10 cellular contexts compared by ENCODE assay signal in genomic region chr12:19432309-19433170, GRCh38. TPM values are rescaled to one million over a fixed set of nuclear protein-coding genes. Genes with fewer than 3 reads are reported as not detected.
A peak's percentile ranks its signal among the peaks of the same experiment; 100 is the strongest.
DNase-seq lines count a peak whose midpoint lies in the region; ATAC-seq lines count a peak whose summit lies in the region.
"Had no signal": no experiment of that assay in that cellular context is flagged by ENCODE, and none has a peak within 500 bp of the region (broad histone marks: within the 10 kb centered on the region; RNA-seq: fewer than 3 reads in every experiment).

No MANE protein-coding gene starts in this region.

- H3K36me3 Mint-ChIP-seq in stimulated activated naive CD8-positive, alpha-beta T cell treated with anti-CD3 and anti-CD28 coated beads, Interleukin-15, Interleukin-2, amounts not matched to agents 100 ng/mL and 50 ng/mL, for 24 hours (ENCODE audit: low read depth), result no peaks in the 10 kb centered on the region

- ATAC-seq in stimulated activated naive CD8-positive, alpha-beta T cell treated with anti-CD3 and anti-CD28 coated beads, Interleukin-15, Interleukin-2, amounts not matched to agents 100 U/mL and 50 U/mL, for 24 hours, result no peak
- no peak for ATAC-seq in HG02970 (IDR thresholded peaks at IDR 0.05; ENCODE audit: low FRiP score, unreplicated experiment)
- ATAC-seq: heart left ventricle had no signal

- no peaks in the 10 kb centered on the region for H3K9me3 ChIP-seq in iPS-18a (ENCODE audit: control insufficient read depth, low read depth, low read length)
- H3K9me3 ChIP-seq: heart left ventricle had no signal

- H3K9ac ChIP-seq in iPS-18a (ENCODE audit: low read length), result no peak overlapping the region

- H3K4me1 ChIP-seq in iPS-18a (ENCODE audit: control insufficient read depth, low read depth, low read length), result peaks cover 14% of the 10 kb centered on the region
- H3K4me1 ChIP-seq: heart left ventricle had no signal

- no peak overlapping the region for H3K4me3 ChIP-seq in iPS-18a (ENCODE audit: low read length)
- H3K4me3 ChIP-seq: heart left ventricle had no signal

- DNase-seq in stimulated activated naive CD8-positive, alpha-beta T cell treated with anti-CD3 and anti-CD28 coated beads, Interleukin-15, Interleukin-2, amounts not matched to agents 100 U/mL and 50 U/mL, for 24 hours, result no peak
- peak; percentile 52 to 54 for DNase-seq in activated T-cell treated with anti-CD3 and anti-CD28 coated beads, Interleukin-2, amount 50 U/mL, for 48 hours
- no peak for DNase-seq in SIG-M5 (lab: John Stamatoyannopoulos, UW)
- no peak for DNase-seq in RPMI8226
- DNase-seq in dermis blood vessel endothelial cell, result no peak
- DNase-seq: heart left ventricle had no signal

- peak overlapping the region; percentile 8 for H3K27ac ChIP-seq in iPS-18a (ENCODE audit: low read length)
- H3K27ac ChIP-seq: heart left ventricle had no signal

- no peaks in the 10 kb centered on the region for H3K27me3 ChIP-seq in iPS-18a (ENCODE audit: control insufficient read depth, insufficient read depth, low read length)
- H3K27me3 ChIP-seq: heart left ventricle had no signal

- H3K4me1 Mint-ChIP-seq in stimulated activated naive CD8-positive, alpha-beta T cell treated with anti-CD3 and anti-CD28 coated beads, Interleukin-15, Interleukin-2, amounts not matched to agents 100 ng/mL and 50 ng/mL, for 24 hours (ENCODE audit: low read depth), result peaks cover 42% of the 10 kb centered on the region

- H3K9me3 Mint-ChIP-seq in stimulated activated naive CD8-positive, alpha-beta T cell treated with anti-CD3 and anti-CD28 coated beads, Interleukin-15, Interleukin-2, amounts not matched to agents 100 ng/mL and 50 ng/mL, for 24 hours, result no peaks in the 10 kb centered on the region
- H3K9me3 Mint-ChIP-seq: dendritic cell treated with granulocyte-macrophage colony-stimulating factor and Interleukin-4, amounts not matched to agents 40 ng/mL and 50 ng/mL, for 4 days had no signal

- peak overlapping the region; percentile 97 for H3K27ac Mint-ChIP-seq in stimulated activated naive CD8-positive, alpha-beta T cell treated with anti-CD3 and anti-CD28 coated beads, Interleukin-15, Interleukin-2, amounts not matched to agents 100 ng/mL and 50 ng/mL, for 24 hours
- H3K27ac Mint-ChIP-seq: dendritic cell treated with granulocyte-macrophage colony-stimulating factor and Interleukin-4, amounts not matched to agents 40 ng/mL and 50 ng/mL, for 4 days had no signal

- no peak overlapping the region for H3K4me3 Mint-ChIP-seq in stimulated activated naive CD8-positive, alpha-beta T cell treated with anti-CD3 and anti-CD28 coated beads, Interleukin-15, Interleukin-2, amounts not matched to agents 100 ng/mL and 50 ng/mL, for 24 hours
- H3K4me3 Mint-ChIP-seq: dendritic cell treated with granulocyte-macrophage colony-stimulating factor and Interleukin-4, amounts not matched to agents 40 ng/mL and 50 ng/mL, for 4 days had no signal

- no peaks in the 10 kb centered on the region for H3K36me3 ChIP-seq in iPS-18a (ENCODE audit: control insufficient read depth, low read depth, low read length)
- H3K36me3 ChIP-seq: heart left ventricle had no signal

- no peaks in the 10 kb centered on the region for H3K27me3 Mint-ChIP-seq in stimulated activated naive CD8-positive, alpha-beta T cell treated with anti-CD3 and anti-CD28 coated beads, Interleukin-15, Interleukin-2, amounts not matched to agents 100 ng/mL and 50 ng/mL, for 24 hours

RNA-seq across cellular contexts. Expression of gene AEBP2, which starts 6.8 kb away (rescaled TPM):
- total RNA-seq in dermis blood vessel endothelial cell, result 38.5 and 51.2 TPM in 2 replicates

Comparison
In these comparisons a context has a peak if more than half of its experiments do, and no peak if none do; other contexts are left out.
1. DNase-seq: peak in activated T-cell treated with anti-CD3 and anti-CD28 coated beads, Interleukin-2, amount 50 U/mL, for 48 hours (2 of 2); none in stimulated activated naive CD8-positive, alpha-beta T cell treated with anti-CD3 and anti-CD28 coated beads, Interleukin-15, Interleukin-2, amounts not matched to agents 100 U/mL and 50 U/mL, for 24 hours (single experiment), SIG-M5 (single experiment), RPMI8226 (single experiment) and dermis blood vessel endothelial cell (single experiment).